19 cellular contexts compared by ENCODE assay signal in genomic region chr9:127086771-127087170, GRCh38. TPM values are rescaled to one million over a fixed set of nuclear protein-coding genes. Genes with fewer than 3 reads are reported as not detected.
A peak's percentile ranks its signal among the peaks of the same experiment; 100 is the strongest.
DNase-seq lines count a peak whose midpoint lies in the region; ATAC-seq and TF ChIP-seq lines count a peak whose summit lies in the region.
"Had no signal": no experiment of that assay in that cellular context is flagged by ENCODE, and none has a peak within 500 bp of the region (broad histone marks: within the 10 kb centered on the region; RNA-seq: fewer than 3 reads in every experiment).

No MANE protein-coding gene starts in this region.

- H3K27ac ChIP-seq in uterus (peak overlapping the region; percentile 39 to 57), prostate gland (no peak overlapping the region)
- H3K27ac ChIP-seq: 22Rv1, GM23248 had no signal

- intact Hi-C loops in uterus (cut with DNase I; ENCODE audit: low total_unique reads) (no loop called here), prostate gland (cut with DNase I) (no loop called here)

- ATAC-seq in left lobe of liver (no peak), GM19035 (IDR thresholded peaks at IDR 0.05; ENCODE audit: unreplicated experiment) (no peak)

- TF ChIP-seq CTCF in osteocyte (IDR thresholded peaks at IDR 0.05) (no peak), uterus (IDR thresholded peaks at IDR 0.05) (no peak), prostate gland (IDR thresholded peaks at IDR 0.05) (no peak)

- no peaks in the 10 kb centered on the region for H3K27me3 Mint-ChIP-seq in osteocyte (ENCODE audit: unreplicated experiment)
- H3K27me3 Mint-ChIP-seq: CD4-positive, alpha-beta memory T cell had no signal

- 92% methylated on average over 4 of the region's 4 CpGs for WGBS in prostate gland

- H3K36me3 ChIP-seq in uterus (no peaks in the 10 kb centered on the region), prostate gland (no peaks in the 10 kb centered on the region)

- no peaks in the 10 kb centered on the region for H3K9me3 ChIP-seq in uterus
- H3K9me3 ChIP-seq in prostate gland: no peaks in the 10 kb centered on the region

- no peaks in the 10 kb centered on the region for H3K27me3 ChIP-seq in uterus
- no peaks in the 10 kb centered on the region for H3K27me3 ChIP-seq in prostate gland (replicated peaks; ENCODE audit: insufficient read depth)

- H3K4me1 Mint-ChIP-seq in osteocyte (ENCODE audit: unreplicated experiment): no peaks in the 10 kb centered on the region

- no peak overlapping the region for H3K4me3 ChIP-seq in uterus
- no peak overlapping the region for H3K4me3 ChIP-seq in prostate gland
- H3K4me3 ChIP-seq: GM23248 had no signal

- H3K27ac Mint-ChIP-seq in osteocyte (ENCODE audit: unreplicated experiment): no peak overlapping the region

- peaks cover 27% of the 10 kb centered on the region for H3K36me3 Mint-ChIP-seq in osteocyte (ENCODE audit: unreplicated experiment)
- H3K36me3 Mint-ChIP-seq: CD4-positive, alpha-beta memory T cell had no signal

- H3K4me1 ChIP-seq in uterus: peaks cover 0 to 6% of the 10 kb centered on the region in 2 donors
- peaks cover 20% of the 10 kb centered on the region for H3K4me1 ChIP-seq in prostate gland (replicated peaks)

- peak; percentile 33 for DNase-seq in activated CD8-positive, alpha-beta memory T cell treated with anti-CD3 and anti-CD28 coated beads for 24 hours
- no peak for DNase-seq in activated CD8-positive, alpha-beta memory T cell treated with anti-CD3 and anti-CD28 coated beads, Interleukin-2, amount 50 U/mL, for 48 hours
- DNase-seq in left lobe of liver (ENCODE audit: low spot score) (peak; percentile 11), osteocyte (ENCODE audit: extremely low spot score, unreplicated experiment) (peak; percentile 64), uterus (peak in 1 of 2 donors; percentile 5), HPDE6-E6E7 (ENCODE audit: extremely low spot score) (no peak), prostate gland (ENCODE audit: low spot score) (no peak)
- DNase-seq: C1 segment of cervical spinal cord; Calu3; CD4-positive, alpha-beta memory T cell; COR-L47; DMS53; DMS79 treated with DMSO at 0.1 percent for 48 hours; GF-D8; GM23248; H7; HCEC 1CT had no signal

- H3K9me3 Mint-ChIP-seq in osteocyte (ENCODE audit: unreplicated experiment): no peaks in the 10 kb centered on the region
- H3K9me3 Mint-ChIP-seq: CD4-positive, alpha-beta memory T cell had no signal

- no peak for TF ChIP-seq POLR2A in uterus (IDR thresholded peaks at IDR 0.05)
- no peak for TF ChIP-seq POLR2A in prostate gland (IDR thresholded peaks at IDR 0.05)

- H3K4me3 Mint-ChIP-seq in osteocyte (ENCODE audit: unreplicated experiment): no peak overlapping the region
- H3K4me3 Mint-ChIP-seq: CD4-positive, alpha-beta memory T cell had no signal

RNA-seq across cellular contexts. Expression of gene ANGPTL2, which starts 35.7 kb away (rescaled TPM):
- total RNA-seq in left lobe of liver: 2.8 TPM
- 34.8 and 40.0 TPM in 2 replicates for total RNA-seq in osteocyte
- total RNA-seq in uterus: 10 to 100 TPM; 10.2 to 65.3 (median 32.0) TPM
- total RNA-seq in prostate gland: 10 to 100 TPM; 17.3 to 43.2 TPM
- total RNA-seq: Calu3; CD4-positive, alpha-beta memory T cell had no signal

Comparison
In these comparisons a context has a peak if more than half of its experiments do, and no peak if none do; other contexts are left out.
1. DNase-seq: peak in activated CD8-positive, alpha-beta memory T cell treated with anti-CD3 and anti-CD28 coated beads for 24 hours (single experiment), left lobe of liver (single experiment) and osteocyte (single experiment); none in activated CD8-positive, alpha-beta memory T cell treated with anti-CD3 and anti-CD28 coated beads, Interleukin-2, amount 50 U/mL, for 48 hours (single experiment), HPDE6-E6E7 (single experiment) and prostate gland (single experiment).
2. H3K27ac ChIP-seq: peak in uterus (2 of 2); none in prostate gland (0 of 2).